In the genomic region with DNA sequence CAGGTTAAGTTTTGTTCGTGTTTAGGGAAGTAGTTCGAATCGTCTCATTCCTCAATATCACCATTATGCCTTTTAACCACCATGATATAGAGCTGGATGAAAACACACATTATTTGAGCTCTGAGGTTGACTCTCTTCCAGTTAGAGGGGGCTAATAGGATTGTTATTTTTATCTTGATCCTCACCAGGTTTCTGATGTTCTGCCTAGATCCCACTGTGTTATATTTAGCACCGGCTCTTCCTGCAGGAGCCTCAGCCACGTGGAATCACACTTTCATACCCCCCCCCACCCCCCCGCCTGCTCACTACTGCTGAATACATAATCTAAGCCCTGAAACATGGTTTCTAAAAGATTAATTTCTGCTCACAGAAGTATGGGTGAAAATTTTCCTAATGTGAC, we compare ENCODE assay signal across 21 cellular contexts.
DNase-seq lines count a peak whose midpoint lies in the region; ATAC-seq, FAIRE-seq and TF ChIP-seq lines count a peak whose summit lies in the region.
"Had no signal": no experiment of that assay in that cellular context is flagged by ENCODE, and none has a peak within 500 bp of the region (broad histone marks: within the 10 kb centered on the region; RNA-seq: fewer than 3 reads in every experiment).

No MANE protein-coding gene starts in this region.

- no peak for TF ChIP-seq RAD21 in A549 (conservative IDR thresholded peaks at IDR 0.05 in 1 of 2, IDR thresholded peaks at IDR 0.05 in 1 of 2)

- no peak for TF ChIP-seq EP300 in A549 (IDR thresholded peaks at IDR 0.05)

- DNase-seq in A549 (ENCODE audit: low read depth in 1 of 2, low spot score in 1 of 2), result peak in 1 of 2 experiments; percentile 12
- DNase-seq in DMS53 (lab: John Stamatoyannopoulos, UW), result peak; percentile 81
- peak; percentile 78 for DNase-seq in NCI-H82 treated with DMSO at 0.1 percent for 48 hours (lab: John Stamatoyannopoulos, UW; ENCODE audit: unreplicated experiment)
- DNase-seq in dermis blood vessel endothelial cell, result peak; percentile 28
- no peak for DNase-seq in A172 (ENCODE audit: low spot score)
- DNase-seq in mesothelial cell of epicardium (ENCODE audit: low spot score in 2 of 2, unreplicated experiment in 2 of 2), result no peak
- DNase-seq in pons (ENCODE audit: low spot score), result no peak
- no peak for DNase-seq in islet precursor cell
- DNase-seq: ACHN; CD8-positive, alpha-beta T cell; DMS153; HCEC 1CT; Karpas-422; MM.1S; NCI-H1105 treated with DMSO at 0.1 percent for 48 hours; NCI-H2107; NCI-H226; NCI-H748 treated with DMSO at 0.1 percent for 48 hours; Right ventricle myocardium superior; SW 1271 had no signal

- CTCF ChIA-PET in A549 (lab: Yijun Ruan, JAX), result no interaction called here

- no peaks in the 10 kb centered on the region for H3K36me3 Mint-ChIP-seq in mesothelial cell of epicardium

- H3K27ac ChIP-seq in A549, result peak overlapping the region; percentile 26 to 59

- POLR2A ChIA-PET in A549 (lab: Yijun Ruan, JAX), result no interaction called here

- ATAC-seq in A549, result peak in 1 of 2 experiments; percentile 65; a peak in 3 of 6 replicates
- ATAC-seq: CD8-positive, alpha-beta T cell had no signal

- H3K27ac Mint-ChIP-seq in mesothelial cell of epicardium, result no peak overlapping the region
- H3K27ac Mint-ChIP-seq: B cell; CD8-positive, alpha-beta T cell had no signal

- TF ChIP-seq POLR2A in A549 (IDR thresholded peaks at IDR 0.05; ENCODE audit: low read length), result no peak

- peaks cover 6% of the 10 kb centered on the region for H3K27me3 Mint-ChIP-seq in mesothelial cell of epicardium (ENCODE audit: low read depth)

- WGBS in A549 (ENCODE audit: missing lambda C conversion rate), result 47% methylated on average over 6 of the region's 6 CpGs

- no peak overlapping the region for H3K4me3 Mint-ChIP-seq in mesothelial cell of epicardium
- H3K4me3 Mint-ChIP-seq: B cell; CD8-positive, alpha-beta T cell had no signal

- TF ChIP-seq CTCF in A549 (IDR thresholded peaks at IDR 0.05) (no peak), mesothelial cell of epicardium (IDR thresholded peaks at IDR 0.05; ENCODE audit: unreplicated experiment) (no peak)

- H3K4me2 ChIP-seq in A549, result peak overlapping the region; percentile 55

- H3K4me1 Mint-ChIP-seq in mesothelial cell of epicardium, result no peaks in the 10 kb centered on the region

- no peak for FAIRE-seq in A549 (lab: Jason Lieb, UNC)

- H3K9me3 Mint-ChIP-seq in mesothelial cell of epicardium, result peaks cover 15% of the 10 kb centered on the region

- H3K9me3 ChIP-seq in A549, result peaks cover 13% of the 10 kb centered on the region; the same call in 1 of the 3 replicates

- peaks cover 39% of the 10 kb centered on the region for H3K4me1 ChIP-seq in A549

- H3K4me3 ChIP-seq in A549, result no peak overlapping the region; the same call in 2 of the 3 replicates

TF ChIP-seq in A549, 52 proteins besides CTCF, POLR2A, EP300 and RAD21:
- TF ChIP-seq, protein P1, sequence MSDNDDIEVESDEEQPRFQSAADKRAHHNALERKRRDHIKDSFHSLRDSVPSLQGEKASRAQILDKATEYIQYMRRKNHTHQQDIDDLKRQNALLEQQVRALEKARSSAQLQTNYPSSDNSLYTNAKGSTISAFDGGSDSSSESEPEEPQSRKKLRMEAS (IDR thresholded peaks at IDR 0.05), result peak; percentile 18; the same call in 1 of the 2 replicates
- no peak for TF ChIP-seq ZFP36 (IDR thresholded peaks at IDR 0.05; ENCODE audit: borderline replicate concordance, partially characterized antibody)

Comparison
In these comparisons a context has a peak if more than half of its experiments do, and no peak if none do; other contexts are left out.
1. DNase-seq: peak in DMS53 (single experiment), NCI-H82 treated with DMSO at 0.1 percent for 48 hours (single experiment) and dermis blood vessel endothelial cell (single experiment); none in A172 (single experiment), mesothelial cell of epicardium (0 of 2), pons (single experiment) and islet precursor cell (single experiment).